ENCODE assay signal across 7 cellular contexts in the genomic region with DNA sequence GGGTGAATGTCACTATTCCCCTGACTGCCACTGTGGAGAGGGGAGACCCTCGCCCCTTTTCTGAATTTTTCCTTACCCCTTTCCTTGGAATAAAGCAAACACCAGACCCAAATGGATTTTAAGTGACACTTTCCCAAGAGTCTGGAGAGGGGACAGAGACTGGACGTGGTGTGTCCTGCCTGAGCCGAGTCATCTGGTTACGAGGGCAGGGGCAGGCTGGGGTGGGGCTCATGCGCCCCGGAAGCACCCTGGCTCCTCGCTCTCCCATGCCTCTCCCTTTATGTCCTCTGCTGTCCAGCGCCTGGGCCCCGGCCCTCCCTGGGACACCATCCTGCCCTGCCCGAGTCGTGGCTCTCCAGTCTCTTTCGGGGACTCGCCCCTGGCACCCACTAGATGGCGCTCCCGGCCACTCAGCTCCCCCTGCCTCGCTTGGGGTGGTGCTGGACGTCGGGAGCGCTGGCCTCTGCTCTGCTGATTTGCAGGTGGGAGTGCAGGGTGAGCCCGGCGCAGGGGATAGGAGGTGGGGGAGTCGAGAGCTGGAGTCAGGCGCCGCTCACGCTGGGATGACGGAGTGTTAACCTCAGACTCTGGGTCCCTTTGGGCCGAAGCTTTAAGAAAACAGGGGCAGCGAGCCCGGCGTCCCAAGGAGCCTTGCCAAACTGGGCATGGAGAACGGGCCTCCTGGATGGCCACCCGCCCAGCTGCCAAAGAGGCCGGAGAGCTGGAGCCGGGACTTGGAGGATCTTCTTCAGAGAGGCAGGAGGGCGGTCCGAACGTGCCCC.
DNase-seq lines count a peak whose midpoint lies in the region; ATAC-seq, FAIRE-seq and TF ChIP-seq lines count a peak whose summit lies in the region.

No MANE protein-coding gene starts in this region.

- peaks cover 15% of the 10 kb centered on the region for H3K4me1 Mint-ChIP-seq in activated naive CD8-positive, alpha-beta T cell treated with anti-CD3 and anti-CD28 coated beads, Interleukin-2, amount 50 U/mL, for 24 hours

- H2BK120ac ChIP-seq in trophoblast cell (ENCODE audit: insufficient read depth, low read length, poor library complexity) = peak overlapping the region; percentile 12

- intact Hi-C loops in heart right ventricle (cut with DNase I) = loop anchor here in 8 of 10 donors (1.0 to 5.0 kb wide), 3 partner anchors 204 to 205 kb away; no protein-coding TSS in a partner anchor
- intact Hi-C loops in thyroid gland (cut with DNase I) = no loop called here

- 2 to 4% methylated on average over 37 of the region's 37 CpGs for WGBS in heart right ventricle, 2 donors
- no CpG with 5 or more reads among the region's 37 CpGs for WGBS in trophoblast cell (ENCODE audit: extremely low coverage, insufficient coverage, insufficient read length)
- WGBS in thyroid gland, 2 donors = 1 to 2% methylated on average over 24 to 33 of the region's 37 CpGs

- ATAC-seq in activated naive CD8-positive, alpha-beta T cell treated with anti-CD3 and anti-CD28 coated beads, Interleukin-2, amount 50 U/mL, for 24 hours = peak; percentile 75
- peak; percentile 95 to 98 (median 96) for ATAC-seq in heart right ventricle

- H3K9me3 Mint-ChIP-seq in activated naive CD8-positive, alpha-beta T cell treated with anti-CD3 and anti-CD28 coated beads, Interleukin-2, amount 50 U/mL, for 24 hours = no peaks in the 10 kb centered on the region

- peaks cover 0 to 9% (median 0%) of the 10 kb centered on the region in 11 donors for H3K9me3 ChIP-seq in heart right ventricle
- H3K9me3 ChIP-seq in trophoblast cell (ENCODE audit: insufficient read depth, low read depth, low read length) = no peaks in the 10 kb centered on the region
- H3K9me3 ChIP-seq in thyroid gland = no peaks in the 10 kb centered on the region

- H3K27ac ChIP-seq in heart right ventricle (peak overlapping the region in 5 of 10 donors; percentile 5 to 83 (median 46)), trophoblast cell (ENCODE audit: low read depth, low read length) (no peak overlapping the region), thyroid gland (no peak overlapping the region)

- no peaks in the 10 kb centered on the region for H3K79me2 ChIP-seq in trophoblast cell (ENCODE audit: control insufficient read depth, insufficient read depth, low read length, poor library complexity)

- no peak for TF ChIP-seq POLR2A in thyroid gland (IDR thresholded peaks at IDR 0.05)

- H3K4me1 ChIP-seq in heart right ventricle = peaks cover 9 to 32% (median 17%) of the 10 kb centered on the region in 9 donors
- H3K4me1 ChIP-seq in trophoblast cell (ENCODE audit: control insufficient read depth in 1 of 2, insufficient read depth in 2 of 2, low read length in 2 of 2) = peaks cover 15 to 16% of the 10 kb centered on the region in 2 experiments
- H3K4me1 ChIP-seq in thyroid gland = peaks cover 11 to 15% of the 10 kb centered on the region in 2 donors

- H3K4me3 ChIP-seq in heart right ventricle = peak overlapping the region in 9 of 10 donors; percentile 20 to 46 (median 42)
- no peak overlapping the region for H3K4me3 ChIP-seq in trophoblast cell (ENCODE audit: low read depth, low read length)
- H3K4me3 ChIP-seq in thyroid gland (replicated peaks in 1 of 3) = peak overlapping the region in 1 of 3 donors; percentile 19

- no peak overlapping the region for H2AK5ac ChIP-seq in trophoblast cell (ENCODE audit: low read length)

- FAIRE-seq in GM18507 (lab: Jason Lieb, UNC) = peak; percentile 18

- H3K36me3 ChIP-seq in heart right ventricle = no peaks in the 10 kb centered on the region
- H3K36me3 ChIP-seq in trophoblast cell (ENCODE audit: control insufficient read depth in 1 of 2, insufficient read depth in 2 of 2, low read length in 2 of 2) = no peaks in the 10 kb centered on the region
- H3K36me3 ChIP-seq in thyroid gland = no peaks in the 10 kb centered on the region

- no peaks in the 10 kb centered on the region for H3K79me1 ChIP-seq in trophoblast cell (ENCODE audit: low read length)

- TF ChIP-seq CTCF in heart right ventricle (IDR thresholded peaks at IDR 0.05) (peak; percentile 79 to 93 (median 87)), thyroid gland (IDR thresholded peaks at IDR 0.05) (peak; percentile 27 to 91 (median 76))

- no peak overlapping the region for H3K9ac ChIP-seq in trophoblast cell (ENCODE audit: low read length)

- peaks cover 18% of the 10 kb centered on the region for H3K27me3 Mint-ChIP-seq in activated naive CD8-positive, alpha-beta T cell treated with anti-CD3 and anti-CD28 coated beads, Interleukin-2, amount 50 U/mL, for 24 hours

- H3K4me3 Mint-ChIP-seq in activated naive CD8-positive, alpha-beta T cell treated with anti-CD3 and anti-CD28 coated beads, Interleukin-2, amount 50 U/mL, for 24 hours = peak overlapping the region; percentile 68

- H4K91ac ChIP-seq in trophoblast cell (ENCODE audit: low read depth, low read length) = peak overlapping the region; percentile 37

- H2BK5ac ChIP-seq in trophoblast cell (ENCODE audit: low read depth, low read length, poor library complexity) = no peak overlapping the region

- H3K27me3 ChIP-seq in heart right ventricle = peaks cover 0 to 42% (median 25%) of the 10 kb centered on the region in 7 donors
- no peaks in the 10 kb centered on the region for H3K27me3 ChIP-seq in trophoblast cell (ENCODE audit: insufficient read depth, low read length)
- H3K27me3 ChIP-seq in thyroid gland = no peaks in the 10 kb centered on the region

- H3K18ac ChIP-seq in trophoblast cell (ENCODE audit: low read length) = peak overlapping the region; percentile 4

- peak overlapping the region; percentile 64 for H3K4me2 ChIP-seq in trophoblast cell (ENCODE audit: low read length)

- H3K14ac ChIP-seq in trophoblast cell (ENCODE audit: low read length) = peak overlapping the region; percentile 15

- no peak overlapping the region for H3K4ac ChIP-seq in trophoblast cell (ENCODE audit: low read depth, low read length)

- peak overlapping the region; percentile 27 for H2AFZ ChIP-seq in trophoblast cell (ENCODE audit: insufficient read depth, low read length, poor library complexity)

- H3K23ac ChIP-seq in trophoblast cell (ENCODE audit: low read length) = no peak overlapping the region

- H4K8ac ChIP-seq in trophoblast cell (ENCODE audit: low read depth, low read length) = peak overlapping the region; percentile 40

- DNase-seq in GM18507 (ENCODE audit: extremely low spot score, insufficient read length, low read depth) (peak; percentile 62), NCI-H1092 (lab: John Stamatoyannopoulos, UW) (peak; percentile 73), SW480 (ENCODE audit: low spot score) (peak; percentile 84), heart right ventricle (peak; percentile 78 to 86), trophoblast cell (peak; percentile 64 to 83), thyroid gland (peak; percentile 77 to 81)
- DNase-seq in activated naive CD8-positive, alpha-beta T cell treated with anti-CD3 and anti-CD28 coated beads, Interleukin-2, amount 50 U/mL, for 24 hours = peak; percentile 83

- H4K12ac ChIP-seq in trophoblast cell (ENCODE audit: low read depth, low read length) = no peak overlapping the region

- no peak overlapping the region for H2BK12ac ChIP-seq in trophoblast cell (ENCODE audit: low read length)

- no peaks in the 10 kb centered on the region for H3K36me3 Mint-ChIP-seq in activated naive CD8-positive, alpha-beta T cell treated with anti-CD3 and anti-CD28 coated beads, Interleukin-2, amount 50 U/mL, for 24 hours (ENCODE audit: low read depth)

- H3K27ac Mint-ChIP-seq in activated naive CD8-positive, alpha-beta T cell treated with anti-CD3 and anti-CD28 coated beads, Interleukin-2, amount 50 U/mL, for 24 hours = no peak overlapping the region
